8 cellular contexts compared by ENCODE assay signal in the genomic region with DNA sequence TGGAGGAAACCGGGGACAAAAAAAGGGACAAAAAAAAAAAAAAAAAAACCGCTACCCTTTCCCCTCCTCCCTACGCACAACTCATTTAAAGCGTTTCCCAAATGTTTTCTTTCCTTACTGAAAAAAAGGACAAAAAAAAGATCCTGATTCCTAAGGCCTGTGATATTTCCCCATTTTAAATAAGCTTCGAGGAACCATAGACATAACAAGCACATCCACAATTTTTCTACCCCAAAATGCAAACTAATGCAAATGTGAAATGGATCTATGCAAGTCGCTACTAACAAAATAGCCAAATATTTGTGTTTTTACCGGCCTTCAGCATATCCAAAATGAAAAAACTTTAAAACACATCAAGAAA. TPM values are rescaled to one million over a fixed set of nuclear protein-coding genes. Genes with fewer than 3 reads are reported as not detected.
DNase-seq lines count a peak whose midpoint lies in the region; FAIRE-seq and TF ChIP-seq lines count a peak whose summit lies in the region.

No MANE protein-coding gene starts in this region.

- H3K36me3 Mint-ChIP-seq in progenitor cell of endocrine pancreas (ENCODE audit: insufficient read depth), result no peaks in the 10 kb centered on the region

- H3K27me3 ChIP-seq in DOHH2 (ENCODE audit: control insufficient read depth, low read length) (no peaks in the 10 kb centered on the region), PC-9 (ENCODE audit: insufficient read depth, low read depth) (no peaks in the 10 kb centered on the region), esophagus muscularis mucosa (no peaks in the 10 kb centered on the region)

- BruUV-seq in PC-9 (replicated peaks; lab: Mats Ljungman, UMichigan), result TSS peak; percentile 78

- H3K79me2 ChIP-seq in DOHH2 (ENCODE audit: control insufficient read depth, low read length) (peaks cover 37% of the 10 kb centered on the region), PC-9 (ENCODE audit: low read depth) (peaks cover 64% of the 10 kb centered on the region)

- peaks cover 32% of the 10 kb centered on the region for H3F3A ChIP-seq in DOHH2 (ENCODE audit: control insufficient read depth, insufficient read depth)
- peaks cover 32% of the 10 kb centered on the region for H3F3A ChIP-seq in PC-9 (ENCODE audit: insufficient read depth, low read depth)

- H3K27me3 Mint-ChIP-seq in progenitor cell of endocrine pancreas, result no peaks in the 10 kb centered on the region

- intact Hi-C loops in PC-9 (cut with micrococcal nuclease; ENCODE audit: unreplicated experiment) (loop anchor here (2.0 to 5.0 kb wide), 3 partner anchors 16 to 234 kb away; no protein-coding TSS in a partner anchor), esophagus muscularis mucosa (cut with DNase I) (no loop called here)

- H3K27ac Mint-ChIP-seq in progenitor cell of endocrine pancreas, result peak overlapping the region; percentile 99

- H4K20me1 ChIP-seq in DOHH2 (ENCODE audit: control insufficient read depth, insufficient read depth, low read depth, low read length), result no peaks in the 10 kb centered on the region
- H4K20me1 ChIP-seq in PC-9 (ENCODE audit: insufficient read depth), result no peaks in the 10 kb centered on the region

- TF ChIP-seq CTCF in DOHH2 (IDR thresholded peaks at IDR 0.05; ENCODE audit: low read depth, low read length, poor library complexity, severe bottlenecking) (no peak), PC-9 (conservative IDR thresholded peaks at IDR 0.05) (no peak), esophagus muscularis mucosa (IDR thresholded peaks at IDR 0.05) (no peak), progenitor cell of endocrine pancreas (IDR thresholded peaks at IDR 0.05; ENCODE audit: unreplicated experiment) (no peak)

- H3K9me3 ChIP-seq in DOHH2 (ENCODE audit: control insufficient read depth, insufficient read depth, low read length) (no peaks in the 10 kb centered on the region), PC-9 (ENCODE audit: insufficient read depth, low read depth) (no peaks in the 10 kb centered on the region), esophagus muscularis mucosa (no peaks in the 10 kb centered on the region)

- H2AFZ ChIP-seq in PC-9, result peak overlapping the region; percentile 89; the same call in 1 of the 2 replicates

- H3K4me1 ChIP-seq in DOHH2 (ENCODE audit: control insufficient read depth, low read length), result peaks cover 35% of the 10 kb centered on the region
- peaks cover 54% of the 10 kb centered on the region for H3K4me1 ChIP-seq in PC-9 (replicated peaks; ENCODE audit: insufficient read depth)
- H3K4me1 ChIP-seq in esophagus muscularis mucosa, result peaks cover 2 to 47% (median 34%) of the 10 kb centered on the region in 4 donors

- no peak for TF ChIP-seq POLR2A in esophagus muscularis mucosa (IDR thresholded peaks at IDR 0.05; ENCODE audit: low read depth)

- H3K4me1 Mint-ChIP-seq in progenitor cell of endocrine pancreas (ENCODE audit: low read depth), result peaks cover 48% of the 10 kb centered on the region

- peak overlapping the region; percentile 76 for H3K4me3 Mint-ChIP-seq in progenitor cell of endocrine pancreas (ENCODE audit: low read depth)

- DNase-seq in PC-9, result peak in 1 of 2 experiments; percentile 40
- no peak for DNase-seq in esophagus muscularis mucosa (ENCODE audit: extremely low spot score)
- no peak for DNase-seq in progenitor cell of endocrine pancreas (ENCODE audit: low spot score, unreplicated experiment)
- no peak for DNase-seq in SIG-M5 (lab: John Stamatoyannopoulos, UW)
- DNase-seq in urothelium cell line (ENCODE audit: low spot score), result no peak
- no peak for DNase-seq in ecto neural progenitor cell (ENCODE audit: low spot score)
- no peak for DNase-seq in NCI-H2029 treated with DMSO at 0.1 percent for 48 hours (lab: John Stamatoyannopoulos, UW)

- no peaks in the 10 kb centered on the region for H3K9me3 Mint-ChIP-seq in progenitor cell of endocrine pancreas (ENCODE audit: low read depth)

- H3K36me3 ChIP-seq in DOHH2 (ENCODE audit: control insufficient read depth, low read length), result peaks cover 8% of the 10 kb centered on the region
- H3K36me3 ChIP-seq in PC-9 (ENCODE audit: low read depth), result 0 out of 2 replicates have a peak, but pooled peaks cover 3% of the 10 kb centered on the region
- no peaks in the 10 kb centered on the region for H3K36me3 ChIP-seq in esophagus muscularis mucosa

- TF ChIP-seq EP300 in esophagus muscularis mucosa (IDR thresholded peaks at IDR 0.05), result no peak

- H3K9me2 ChIP-seq in DOHH2 (replicated peaks; ENCODE audit: control insufficient read depth, low read length) (no peaks in the 10 kb centered on the region), PC-9 (ENCODE audit: insufficient read depth) (no peaks in the 10 kb centered on the region)

- no peak for FAIRE-seq in urothelium cell line (lab: Jason Lieb, UNC)

- H3K4me3 ChIP-seq in DOHH2 (ENCODE audit: low read length) (peak overlapping the region; percentile 74), PC-9 (peak overlapping the region; percentile 86), esophagus muscularis mucosa (peak overlapping the region; percentile 75 to 94 (median 94))

- CTCF ChIA-PET in PC-9 (lab: Charles Lee), result interaction anchor here (0.6 to 0.7 kb wide), 3 partner anchors 28 to 357 kb away, joined by 3 to 8 read pairs (median 7); no protein-coding TSS in a partner anchor

- POLR2A ChIA-PET in PC-9 (lab: Charles Lee; ENCODE audit: unreplicated experiment), result interaction anchor here (0.6 to 0.7 kb wide), 3 partner anchors 35 to 144 kb away, joined by 3 to 10 read pairs (median 8); no protein-coding TSS in a partner anchor

- WGBS in esophagus muscularis mucosa, result 12% methylated on average over 7 of the region's 7 CpGs

- H3K27ac ChIP-seq in DOHH2 (ENCODE audit: low read depth, low read length) (peak overlapping the region; percentile 52), PC-9 (peak overlapping the region; percentile 91), esophagus muscularis mucosa (replicated peaks in 1 of 4) (peak overlapping the region; percentile 91 to 99 (median 99))

- H3K4me2 ChIP-seq in DOHH2 (ENCODE audit: low read length) (peak overlapping the region; percentile 70), PC-9 (peak overlapping the region; percentile 83)

RNA-seq across cellular contexts. Expression of gene ZNF217, which starts 1.4 kb away (rescaled TPM):
- total RNA-seq in PC-9 (2021), result 63.8 and 67.3 TPM in 2 replicates
- 10 to 100 TPM; 15.4 to 27.3 (median 18.6) TPM for total RNA-seq in esophagus muscularis mucosa
- total RNA-seq in progenitor cell of endocrine pancreas, result 68.4 and 76.3 TPM in 2 replicates
